Comparison of ENCODE assay signal across 24 cellular contexts in the genomic region with DNA sequence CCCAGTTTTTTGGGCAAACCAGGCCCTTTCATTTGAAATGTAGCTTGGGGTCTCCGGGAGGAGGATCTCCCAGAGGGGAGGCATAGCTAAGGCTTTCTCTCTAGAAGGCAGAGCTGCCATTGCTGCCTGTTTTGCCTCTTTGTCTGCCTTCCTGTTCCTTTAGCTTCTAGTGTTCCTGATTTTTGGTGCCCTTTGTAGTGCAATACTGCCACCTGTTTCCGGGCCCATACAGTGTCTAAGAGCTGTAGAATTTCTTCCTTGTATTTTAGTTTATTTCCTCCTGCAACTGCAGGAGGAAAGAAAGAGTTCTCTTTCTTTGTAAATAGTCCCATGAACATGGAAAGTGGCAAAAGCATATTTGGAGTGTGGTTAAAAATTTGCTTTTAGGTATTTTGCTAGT. TPM values are rescaled to one million over a fixed set of nuclear protein-coding genes. Genes with fewer than 3 reads are reported as not detected.
DNase-seq lines count a peak whose midpoint lies in the region; ATAC-seq, FAIRE-seq and TF ChIP-seq lines count a peak whose summit lies in the region.
"Had no signal": no experiment of that assay in that cellular context is flagged by ENCODE, and none has a peak within 500 bp of the region (broad histone marks: within the 10 kb centered on the region; RNA-seq: fewer than 3 reads in every experiment).

No MANE protein-coding gene starts in this region.

- intact Hi-C loops in HepG2 (cut with micrococcal nuclease; ENCODE audit: unreplicated experiment) (loop anchor here (10.0 kb wide), 1 partner anchor 155 kb away; no protein-coding TSS in a partner anchor), right lobe of liver (cut with DNase I) (loop anchor here in 1 of 2 donors (10.0 kb wide), 1 partner anchor 145 kb away; no protein-coding TSS in a partner anchor)

- no TSS peak for BruUV-seq in HepG2 (replicated peaks; lab: Mats Ljungman, UMichigan)

- TF ChIP-seq POLR2A in HepG2 (IDR thresholded peaks at IDR 0.05; ENCODE audit: insufficient read depth in 1 of 2, low read depth in 2 of 2, low read length in 2 of 2) (no peak), right lobe of liver (IDR thresholded peaks at IDR 0.05) (no peak), suprapubic skin (IDR thresholded peaks at IDR 0.05) (no peak)

- no peak overlapping the region for H3K4me2 ChIP-seq in HepG2 (ENCODE audit: low read depth, low read length)

- TF ChIP-seq RAD21 in HepG2 (CRISPR knock-in tag; IDR thresholded peaks at IDR 0.05): no peak

- peaks cover 9% of the 10 kb centered on the region; the same call in 1 of the 2 replicates for H3K4me1 ChIP-seq in HepG2 (ENCODE audit: insufficient read depth, low read length)
- peaks cover 0 to 21% (median 8%) of the 10 kb centered on the region in 4 donors for H3K4me1 ChIP-seq in right lobe of liver
- peaks cover 20% of the 10 kb centered on the region for H3K4me1 ChIP-seq in suprapubic skin
- H3K4me1 ChIP-seq: Peyer's patch, uterus had no signal

- CTCF ChIA-PET in HepG2 (lab: Yijun Ruan, JAX; ENCODE audit: low intra/inter-chr PET ratio, low total read pairs): no interaction called here

- peak overlapping the region; percentile 81 for H3K27ac Mint-ChIP-seq in endothelial cell (ENCODE audit: unreplicated experiment)
- no peak overlapping the region for H3K27ac Mint-ChIP-seq in stimulated activated memory B cell treated with anti-CD40 and anti-IgM and Interleukin-4, amounts not matched to agents 10 μg/mL and 1 μg/mL and 100 μg/mL, for 72 hours

- no peak overlapping the region for H3K4me3 ChIP-seq in HepG2 (replicated peaks in 1 of 3; ENCODE audit: insufficient read depth in 1 of 3, low read depth in 2 of 3, low read length in 3 of 3)
- no peak overlapping the region for H3K4me3 ChIP-seq in right lobe of liver
- H3K4me3 ChIP-seq in suprapubic skin: no peak overlapping the region
- H3K4me3 ChIP-seq: BLaER1 treated with 17β-estradiol and CSF1 and Interleukin-3, amounts not matched to agents 10 nM and 100 nM; K562; Peyer's patch; uterus had no signal

- H3K4me1 Mint-ChIP-seq in endothelial cell (ENCODE audit: unreplicated experiment): peaks cover 42% of the 10 kb centered on the region
- H3K4me1 Mint-ChIP-seq in stimulated activated memory B cell treated with anti-CD40 and anti-IgM and Interleukin-4, amounts not matched to agents 10 μg/mL and 1 μg/mL and 100 μg/mL, for 72 hours: peaks cover 12% of the 10 kb centered on the region

- H3K9ac ChIP-seq in HepG2 (ENCODE audit: insufficient read depth, low read depth, low read length): no peak overlapping the region
- H3K9ac ChIP-seq: BLaER1 treated with 17β-estradiol and CSF1 and Interleukin-3, amounts not matched to agents 10 nM and 100 nM had no signal

- WGBS in HepG2 (ENCODE audit: low lambda C conversion rate): 72% methylated on average over 2 of the region's 2 CpGs
- 69% methylated on average over 2 of the region's 2 CpGs for WGBS in right lobe of liver (ENCODE audit: insufficient coverage, low coverage, low lambda C conversion rate, missing lambda C conversion rate)
- WGBS in suprapubic skin: 76% methylated on average over 2 of the region's 2 CpGs

- H3K79me2 ChIP-seq in HepG2 (ENCODE audit: insufficient read depth, low read length): no peaks in the 10 kb centered on the region

- H3K27ac ChIP-seq in HepG2 (ENCODE audit: extremely low read length, insufficient read depth, low read length) (no peak overlapping the region), right lobe of liver (no peak overlapping the region), suprapubic skin (no peak overlapping the region)
- H3K27ac ChIP-seq: BLaER1 treated with 17β-estradiol and CSF1 and Interleukin-3, amounts not matched to agents 10 nM and 100 nM; epithelial cell of prostate; Peyer's patch; uterus had no signal

- ATAC-seq in HepG2 (no peak), right lobe of liver (no peak), GM21423 (IDR thresholded peaks at IDR 0.05; ENCODE audit: unreplicated experiment) (no peak)
- ATAC-seq in stimulated activated memory B cell treated with anti-CD40 and anti-IgM and Interleukin-4, amounts not matched to agents 10 μg/mL and 1 μg/mL and 100 μg/mL, for 72 hours: no peak
- ATAC-seq: activated T-cell treated with anti-CD3 and anti-CD28 coated beads, Interleukin-2, amount 50 U/mL, for 4 hours; K562 had no signal

- peaks cover 14% of the 10 kb centered on the region for H3K9me3 Mint-ChIP-seq in endothelial cell (ENCODE audit: unreplicated experiment)
- peaks cover 17% of the 10 kb centered on the region for H3K9me3 Mint-ChIP-seq in stimulated activated memory B cell treated with anti-CD40 and anti-IgM and Interleukin-4, amounts not matched to agents 10 μg/mL and 1 μg/mL and 100 μg/mL, for 72 hours

- H3K36me3 ChIP-seq in HepG2 (replicated peaks in 1 of 2; ENCODE audit: control insufficient read depth in 1 of 2, insufficient read depth in 2 of 2, low read length in 2 of 2): no peaks in the 10 kb centered on the region
- H3K36me3 ChIP-seq in right lobe of liver: no peaks in the 10 kb centered on the region
- no peaks in the 10 kb centered on the region for H3K36me3 ChIP-seq in suprapubic skin
- H3K36me3 ChIP-seq: BLaER1 treated with 17β-estradiol and CSF1 and Interleukin-3, amounts not matched to agents 10 nM and 100 nM; Peyer's patch; uterus had no signal

- in situ Hi-C loops in HepG2 (cut with HindIII; ENCODE audit: extremely low pct_ligation_motif_present, low pct_unique_long_range_greater_than_20kb): no loop called here

- H3K9me3 ChIP-seq in HepG2 (ENCODE audit: low read length) (peaks cover 23% of the 10 kb centered on the region), right lobe of liver (peaks cover 0 to 9% (median 0%) of the 10 kb centered on the region in 4 donors), suprapubic skin (peaks cover 18% of the 10 kb centered on the region)
- H3K9me3 ChIP-seq: uterus had no signal

- TF ChIP-seq EP300 in HepG2 (IDR thresholded peaks at IDR 0.05; ENCODE audit: low read depth in 2 of 2, low read length in 2 of 2) (no peak), HepG2 (CRISPR knock-in tag; IDR thresholded peaks at IDR 0.05; ENCODE audit: borderline replicate concordance) (no peak), suprapubic skin (IDR thresholded peaks at IDR 0.05) (no peak)

- peaks cover 21% of the 10 kb centered on the region for H3K36me3 Mint-ChIP-seq in endothelial cell (ENCODE audit: low read depth, unreplicated experiment)
- no peaks in the 10 kb centered on the region for H3K36me3 Mint-ChIP-seq in stimulated activated memory B cell treated with anti-CD40 and anti-IgM and Interleukin-4, amounts not matched to agents 10 μg/mL and 1 μg/mL and 100 μg/mL, for 72 hours

- no peaks in the 10 kb centered on the region; a peak in 1 of 5 replicates for H3K27me3 ChIP-seq in HepG2 (ENCODE audit: control insufficient read depth in 1 of 2, insufficient read depth in 2 of 2, low read length in 2 of 2)
- H3K27me3 ChIP-seq in right lobe of liver: no peaks in the 10 kb centered on the region
- no peaks in the 10 kb centered on the region for H3K27me3 ChIP-seq in suprapubic skin
- H3K27me3 ChIP-seq: BLaER1 treated with 17β-estradiol and CSF1 and Interleukin-3, amounts not matched to agents 10 nM and 100 nM; Peyer's patch; uterus had no signal

- no peak for FAIRE-seq in HepG2 (lab: Jason Lieb, UNC)
- FAIRE-seq: D721Med, K562 had no signal

- no peaks in the 10 kb centered on the region for H4K20me1 ChIP-seq in HepG2 (ENCODE audit: insufficient read depth, low read length)
- H4K20me1 ChIP-seq: BLaER1 treated with 17β-estradiol and CSF1 and Interleukin-3, amounts not matched to agents 10 nM and 100 nM had no signal

- POLR2A ChIA-PET in HepG2 (lab: Yijun Ruan, JAX): no interaction called here

- H2AFZ ChIP-seq in HepG2 (ENCODE audit: low read length): no peak overlapping the region

- no peaks in the 10 kb centered on the region for H3K27me3 Mint-ChIP-seq in endothelial cell (ENCODE audit: unreplicated experiment)
- H3K27me3 Mint-ChIP-seq in stimulated activated memory B cell treated with anti-CD40 and anti-IgM and Interleukin-4, amounts not matched to agents 10 μg/mL and 1 μg/mL and 100 μg/mL, for 72 hours: peaks cover 16% of the 10 kb centered on the region

- no peak for DNase-seq in HepG2 (ENCODE audit: low spot score)
- DNase-seq in right lobe of liver: no peak
- DNase-seq in NOMO-1 treated with dmso at 0.1 percent for 144 hours (lab: John Stamatoyannopoulos, UW; ENCODE audit: unreplicated experiment): peak; percentile 51
- no peak for DNase-seq in endothelial cell (ENCODE audit: low spot score)
- no peak for DNase-seq in DMS 273 (lab: John Stamatoyannopoulos, UW; ENCODE audit: unreplicated experiment)
- DNase-seq in suprapubic skin (ENCODE audit: low spot score in 2 of 2): no peak
- DNase-seq: activated CD4-positive, CD25-positive, alpha-beta regulatory T cell treated with anti-CD3 and anti-CD28 coated beads, Interleukin-2, amount 50 U/mL, for 72 hours; activated naive CD4-positive, alpha-beta T cell treated with Interleukin-2 at 50 U/mL for 16 hours; activated T-cell treated with anti-CD3 and anti-CD28 coated beads, Interleukin-2, amount 50 U/mL, for 4 hours; amniotic stem cell; central memory CD4-positive, alpha-beta T cell; foreskin fibroblast; NCI-H2107; nucleus accumbens; Peyer's patch; T1000; uterus had no signal

- TF ChIP-seq CTCF in HepG2 (CRISPR knock-in tag; IDR thresholded peaks at IDR 0.05): no peak
- no peak for TF ChIP-seq CTCF in right lobe of liver (IDR thresholded peaks at IDR 0.05)
- no peak for TF ChIP-seq CTCF in endothelial cell (IDR thresholded peaks at IDR 0.05; ENCODE audit: unreplicated experiment)
- no peak for TF ChIP-seq CTCF in suprapubic skin (IDR thresholded peaks at IDR 0.05)

- H3K4me3 Mint-ChIP-seq in endothelial cell (ENCODE audit: unreplicated experiment): no peak overlapping the region
- no peak overlapping the region for H3K4me3 Mint-ChIP-seq in stimulated activated memory B cell treated with anti-CD40 and anti-IgM and Interleukin-4, amounts not matched to agents 10 μg/mL and 1 μg/mL and 100 μg/mL, for 72 hours
- H3K4me3 Mint-ChIP-seq: activated T-cell treated with anti-CD3 and anti-CD28 coated beads, Interleukin-2, amount 50 U/mL, for 4 hours had no signal

RNA-seq across cellular contexts. Expression of a gene that starts 19.3 kb away (rescaled TPM):
- total RNA-seq in HepG2 (2016; rRNA removed; fragmentation: Illumina TruSeq; extraction: Trizol) (0.17 TPM in 1 of 2 replicates, not detected in the other), right lobe of liver (100 to 1,000 TPM; 200 to 425 (median 351) TPM), endothelial cell (ENCODE audit: unreplicated experiment) (2.0 TPM), suprapubic skin (1 to 10 TPM in 3 of 4 donors, not detected in 1; 2.4 to 6.1 (median 3.5) TPM)
- not detected in 2 replicates for total RNA-seq in HepG2 (2016; cell fraction: cytosol; rRNA removed; fragmentation: Illumina TruSeq; extraction: Trizol; ENCODE audit: low read depth)
- total RNA-seq in HepG2 (2016; cell fraction: insoluble cytoplasmic fraction; rRNA removed; fragmentation: Illumina TruSeq; extraction: Trizol): 0.34 TPM in 1 of 2 replicates, not detected in the other
- 0.10 TPM in 1 of 2 replicates, not detected in the other for total RNA-seq in HepG2 (2016; cell fraction: membrane; rRNA removed; fragmentation: Illumina TruSeq; extraction: Trizol)
- total RNA-seq in HepG2 (2016; cell fraction: nucleus; rRNA removed; fragmentation: Illumina TruSeq; extraction: Trizol): not detected in 2 replicates
- 0.17 TPM in 2 replicates for polyA plus RNA-seq in HepG2 (2011; rRNA removed)
- polyA plus RNA-seq in HepG2 (2011; cell fraction: cytosol; rRNA removed): 0.12 TPM in 1 of 2 replicates, not detected in the other
- polyA plus RNA-seq in HepG2 (2011; cell fraction: nucleus; rRNA removed): 0.50 TPM in 1 of 2 replicates, not detected in the other
- polyA plus RNA-seq in HepG2 (2012): not detected in 2 replicates
- not detected in 2 replicates for polyA plus RNA-seq in HepG2 (2016; cell fraction: cytosol; fragmentation: Illumina TruSeq; extraction: Trizol; ENCODE audit: low read depth)
- polyA plus RNA-seq in HepG2 (2016; cell fraction: insoluble cytoplasmic fraction; fragmentation: Illumina TruSeq; extraction: Trizol; ENCODE audit: low read depth): 0.38 TPM in 1 of 2 replicates, not detected in the other
- not detected in 2 replicates for polyA plus RNA-seq in HepG2 (2016; cell fraction: membrane; fragmentation: Illumina TruSeq; extraction: Trizol; ENCODE audit: low read depth)
- polyA plus RNA-seq in HepG2 (2016; cell fraction: nucleus; fragmentation: Illumina TruSeq; extraction: Trizol; ENCODE audit: insufficient read depth, low read depth): not detected in 2 replicates
- polyA minus RNA-seq in HepG2 (2011; rRNA and poly(A)+ RNA removed; ENCODE audit: low replicate concordance): not detected in 2 replicates
- polyA minus RNA-seq in HepG2 (2011; cell fraction: cytosol; rRNA and poly(A)+ RNA removed): not detected in 2 replicates
- not detected in 2 replicates for polyA minus RNA-seq in HepG2 (2011; cell fraction: nucleus; rRNA and poly(A)+ RNA removed)
- total RNA-seq: K562, myocyte had no signal
- polyA plus RNA-seq: K562 had no signal

Comparison
In these comparisons a context has a peak if more than half of its experiments do, and no peak if none do; other contexts are left out.
1. RNA of a gene that starts 19.3 kb away (total RNA-seq): 200 to 425 TPM in right lobe of liver; 2.4 to 6.1 TPM in suprapubic skin, 2.0 TPM in endothelial cell (single experiment) and 0.10 to 0.34 TPM in HepG2; every median in the first group is over 10 times any median in the second.